In genomic region chr20:4781637-4782349, GRCh38 we compare ENCODE assay signal across 1 cellular context.
TF ChIP-seq lines count a peak whose summit lies in the region.

No MANE protein-coding gene starts in this region.

TF ChIP-seq in GM12878, 131 proteins besides CTCF, POLR2A, EP300 and RAD21:
- TF ChIP-seq WRNIP1 (IDR thresholded peaks at IDR 0.05; ENCODE audit: borderline replicate concordance, low read depth, low read length) (no peak), SUZ12 (IDR thresholded peaks at IDR 0.05; ENCODE audit: unreplicated experiment) (no peak)
